Comparison of ENCODE assay signal across 1 cellular context in the genomic region with DNA sequence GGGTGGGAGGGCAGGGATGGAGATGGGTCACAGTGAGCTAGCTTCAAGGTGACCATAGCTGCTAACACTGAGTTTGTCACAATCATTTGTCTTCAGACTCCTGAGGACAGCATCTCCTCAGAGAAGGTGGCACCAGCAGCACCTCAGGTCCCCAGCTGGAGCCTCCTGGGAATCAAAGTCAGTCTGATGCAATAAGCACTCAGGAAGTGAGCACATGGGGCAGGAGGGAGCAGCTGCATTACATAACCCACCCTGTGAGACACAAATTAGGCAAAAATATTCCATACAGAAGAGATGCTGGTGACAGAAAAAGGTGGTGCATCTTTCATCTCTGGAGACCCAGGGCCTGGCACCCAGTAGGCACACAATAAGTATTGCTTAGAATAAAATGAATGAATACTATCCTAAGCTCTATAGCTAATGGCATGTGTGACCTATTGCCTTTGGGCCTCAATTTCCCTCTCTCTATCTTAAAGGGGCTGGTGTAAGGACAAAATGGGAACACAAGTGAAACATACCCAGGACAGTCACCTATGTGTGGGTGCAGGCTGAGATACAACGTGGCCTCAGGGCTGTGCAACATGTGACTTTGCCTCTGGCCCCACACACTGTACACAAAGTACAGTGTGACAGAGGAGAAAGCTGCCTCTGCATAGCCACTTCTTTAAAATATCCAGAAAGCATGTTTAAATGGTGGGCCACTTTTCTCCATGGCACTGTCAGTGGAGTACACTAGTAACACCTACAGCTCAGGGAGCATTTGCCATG.
TF ChIP-seq lines count a peak whose summit lies in the region.

No MANE protein-coding gene starts in this region.

TF ChIP-seq in H1, 55 proteins besides CTCF, POLR2A, EP300 and RAD21 (continued from another document):
- TF ChIP-seq POLR2AphosphoS5 (IDR thresholded peaks at IDR 0.05; ENCODE audit: low read depth, low read length): no peak
TF ChIP-seq in H1: peak in this region for 0.
